ENCODE assay signal across 16 cellular contexts in the genomic region with DNA sequence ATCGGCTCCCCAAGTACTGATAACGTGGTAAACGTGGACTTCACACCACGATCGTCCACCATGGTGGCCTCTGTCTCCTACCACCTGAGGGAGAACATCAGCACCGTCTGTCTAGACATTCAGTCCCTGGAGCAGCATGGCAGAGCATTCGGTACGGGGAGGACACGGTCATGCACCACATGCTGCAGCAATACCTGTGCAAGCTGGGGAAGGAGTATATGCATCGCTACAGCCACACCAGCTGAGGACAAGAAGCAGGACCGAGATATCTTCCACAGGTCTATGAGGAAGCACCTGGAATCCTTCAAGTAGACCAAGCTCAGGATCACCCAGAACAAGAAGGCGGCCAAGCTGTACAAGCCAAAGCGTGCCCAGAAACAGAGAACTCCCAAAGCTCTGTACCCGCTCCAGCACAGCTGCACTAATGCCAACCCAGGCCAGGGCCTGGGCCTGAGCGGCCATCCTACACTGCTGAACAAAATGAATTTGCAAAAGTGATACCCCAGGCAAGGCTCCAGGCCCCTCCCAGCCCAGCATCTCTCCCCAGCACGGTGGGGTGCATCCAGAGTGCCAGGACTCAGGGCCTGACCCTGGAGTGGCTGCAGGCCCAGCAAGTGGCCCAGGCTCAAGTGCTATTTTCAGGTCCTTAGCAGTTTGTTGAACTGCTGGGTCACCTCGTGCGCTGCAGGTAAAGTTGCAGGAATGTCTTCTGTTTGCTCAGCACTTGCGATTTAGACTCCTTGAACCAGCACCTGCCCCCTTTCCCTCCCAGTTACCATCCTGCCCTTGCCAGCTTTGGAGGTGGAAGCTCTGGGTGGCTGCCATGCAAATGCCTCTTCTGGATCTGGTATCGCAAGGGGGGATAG.
"Had no signal": no experiment of that assay in that cellular context is flagged by ENCODE, and none has a peak within 500 bp of the region (broad histone marks: within the 10 kb centered on the region; RNA-seq: fewer than 3 reads in every experiment).

No MANE protein-coding gene starts in this region.

- H3K4me3 ChIP-seq: ascending aorta, dorsolateral prefrontal cortex, esophagus squamous epithelium, ovary, thoracic aorta had no signal

- H3K27ac ChIP-seq: ascending aorta, dorsolateral prefrontal cortex, esophagus squamous epithelium, ovary, thoracic aorta had no signal

- H3K36me3 ChIP-seq: ascending aorta, esophagus squamous epithelium, ovary, thoracic aorta had no signal

- DNase-seq: activated CD4-positive, alpha-beta memory T cell treated with anti-CD3 and anti-CD28 coated beads for 36 hours; activated CD4-positive, CD25-positive, alpha-beta regulatory T cell treated with anti-CD3 and anti-CD28 coated beads, Interleukin-2, amount 50 U/mL, for 72 hours; activated CD8-positive, alpha-beta memory T cell treated with anti-CD3 and anti-CD28 coated beads, Interleukin-2, amount 50 U/mL, for 4 hours; activated naive CD4-positive, alpha-beta T cell; activated T-cell treated with anti-CD3 and anti-CD28 coated beads, Interleukin-2, amount 50 U/mL, for 72 hours; dorsolateral prefrontal cortex; esophagus squamous epithelium; foreskin fibroblast; glutamatergic neuron; nephron progenitor cell; ovary; stimulated activated CD4-positive, alpha-beta T cell treated with anti-CD3 and anti-CD28 coated beads, Interleukin-4, amount 100 ng/mL, for 4 hours; stimulated activated naive CD8-positive, alpha-beta T cell treated with anti-CD3 and anti-CD28 coated beads, Interleukin-15, amount 100 ng/mL, for 72 hours; SW 1271 had no signal

- ATAC-seq: activated T-cell treated with anti-CD3 and anti-CD28 coated beads, Interleukin-2, amount 50 U/mL, for 72 hours; stimulated activated naive CD8-positive, alpha-beta T cell treated with anti-CD3 and anti-CD28 coated beads, Interleukin-15, amount 100 ng/mL, for 72 hours had no signal

- H3K4me1 ChIP-seq: ascending aorta, esophagus squamous epithelium had no signal

- H3K9me3 ChIP-seq: ascending aorta, esophagus squamous epithelium, ovary, thoracic aorta had no signal

- H3K27me3 ChIP-seq: ascending aorta, dorsolateral prefrontal cortex, ovary had no signal
